12 cellular contexts compared by ENCODE assay signal in the genomic region with DNA sequence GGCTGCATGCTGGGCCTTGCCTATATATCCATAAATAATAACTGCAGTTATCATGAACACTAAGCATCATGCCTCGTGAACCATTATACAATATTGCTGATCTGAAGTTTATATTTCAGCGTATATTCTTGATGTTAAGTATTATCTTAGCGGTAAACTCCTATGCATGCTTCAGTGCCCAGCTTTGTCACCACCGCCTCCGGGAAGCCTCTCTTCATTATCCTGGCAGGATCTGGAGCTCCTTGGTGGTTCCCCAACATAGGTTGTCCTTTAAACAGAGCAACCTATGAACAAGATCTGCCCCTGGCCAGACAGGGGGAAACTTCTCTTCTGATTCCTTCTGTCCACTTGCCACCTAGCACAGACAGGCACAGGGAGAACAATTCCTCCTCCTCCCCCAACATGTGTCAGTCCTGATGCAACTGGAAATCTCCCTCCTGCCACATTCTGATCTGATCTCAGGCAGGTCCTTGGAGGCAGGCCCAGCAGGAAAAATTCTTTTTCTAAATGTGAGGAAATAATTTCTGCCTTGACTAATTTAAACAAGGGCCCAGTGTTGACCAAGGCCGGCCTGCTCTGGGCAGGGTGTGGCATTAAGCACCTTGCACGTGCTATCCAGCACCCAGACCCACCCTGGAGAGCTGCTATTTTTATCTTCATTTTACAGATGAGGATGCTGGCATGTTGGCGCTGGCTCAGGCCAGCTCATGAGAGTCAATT. TPM values are rescaled to one million over a fixed set of nuclear protein-coding genes. Genes with fewer than 3 reads are reported as not detected.
DNase-seq lines count a peak whose midpoint lies in the region; ATAC-seq and TF ChIP-seq lines count a peak whose summit lies in the region.
"Had no signal": no experiment of that assay in that cellular context is flagged by ENCODE, and none has a peak within 500 bp of the region (broad histone marks: within the 10 kb centered on the region; RNA-seq: fewer than 3 reads in every experiment).

No MANE protein-coding gene starts in this region.

- no peaks in the 10 kb centered on the region for H3K4me1 Mint-ChIP-seq in activated T-helper 17 cell treated with anti-CD3 and anti-CD28 coated beads, Interleukin-2, amount 50 U/mL, for 72 hours
- H3K4me1 Mint-ChIP-seq in neural progenitor cell: peaks cover 37% of the 10 kb centered on the region

- no peak for ATAC-seq in activated T-helper 17 cell treated with anti-CD3 and anti-CD28 coated beads, Interleukin-2, amount 50 U/mL, for 72 hours (replicated peaks)
- no peak for ATAC-seq in HG03045 (IDR thresholded peaks at IDR 0.05; ENCODE audit: unreplicated experiment)

- TF ChIP-seq CTCF in AG09309 (IDR thresholded peaks at IDR 0.05; ENCODE audit: control insufficient read depth, insufficient read depth, low read depth, low read length, missing control alignments): no peak
- TF ChIP-seq CTCF in fibroblast of pulmonary artery (IDR thresholded peaks at IDR 0.05; ENCODE audit: low read length, missing control alignments): no peak
- no peak for TF ChIP-seq CTCF in neural progenitor cell (IDR thresholded peaks at IDR 0.05)

- no peaks in the 10 kb centered on the region for H3F3A ChIP-seq in neural progenitor cell (ENCODE audit: low read depth)

- H3K4me1 ChIP-seq in neural progenitor cell: peaks cover 19% of the 10 kb centered on the region
- H3K4me1 ChIP-seq: SJSA1 had no signal

- no peaks in the 10 kb centered on the region for H3K36me3 Mint-ChIP-seq in activated T-helper 17 cell treated with anti-CD3 and anti-CD28 coated beads, Interleukin-2, amount 50 U/mL, for 72 hours (ENCODE audit: low read depth)
- peaks cover 2% of the 10 kb centered on the region for H3K36me3 Mint-ChIP-seq in neural progenitor cell

- no peak overlapping the region for H3K27ac ChIP-seq in neural progenitor cell
- H3K27ac ChIP-seq: SJSA1 had no signal

- H3K9me3 Mint-ChIP-seq in activated T-helper 17 cell treated with anti-CD3 and anti-CD28 coated beads, Interleukin-2, amount 50 U/mL, for 72 hours: no peaks in the 10 kb centered on the region
- no peaks in the 10 kb centered on the region for H3K9me3 Mint-ChIP-seq in neural progenitor cell

- H3K27me3 ChIP-seq in neural progenitor cell: peaks cover 5% of the 10 kb centered on the region
- H3K27me3 ChIP-seq: SJSA1 had no signal

- DNase-seq in AG09309 (ENCODE audit: low read depth): peak; percentile 11
- peak; percentile 52 for DNase-seq in fibroblast of pulmonary artery (ENCODE audit: low read depth)
- no peak for DNase-seq in neural progenitor cell (ENCODE audit: low spot score)
- DNase-seq in NCI-H1694 treated with DMSO at 0.1 percent for 48 hours (lab: John Stamatoyannopoulos, UW): no peak
- DNase-seq in OCI-M2 (lab: John Stamatoyannopoulos, UW; ENCODE audit: unreplicated experiment): no peak
- no peak for DNase-seq in NCI-H2029 (lab: John Stamatoyannopoulos, UW)
- DNase-seq: ACHN; activated effector memory CD4-positive, alpha-beta T cell treated with Interleukin-2 at 50 U/mL for 16 hours had no signal

- H3K4me2 ChIP-seq in neural progenitor cell: no peak overlapping the region

- no peaks in the 10 kb centered on the region for H3K36me3 ChIP-seq in neural progenitor cell
- H3K36me3 ChIP-seq: SJSA1 had no signal

- H3K79me2 ChIP-seq in neural progenitor cell (ENCODE audit: low read depth): no peaks in the 10 kb centered on the region

- no peak overlapping the region for H3K4me3 ChIP-seq in AG09309 (ENCODE audit: control insufficient read depth, low read depth, low read length)
- no peak overlapping the region for H3K4me3 ChIP-seq in fibroblast of pulmonary artery (replicated peaks; ENCODE audit: low read depth, low read length)
- no peak overlapping the region for H3K4me3 ChIP-seq in neural progenitor cell
- H3K4me3 ChIP-seq: SJSA1 had no signal

- peak overlapping the region; percentile 56 for H3K27ac Mint-ChIP-seq in activated T-helper 17 cell treated with anti-CD3 and anti-CD28 coated beads, Interleukin-2, amount 50 U/mL, for 72 hours
- H3K27ac Mint-ChIP-seq in neural progenitor cell: peak overlapping the region; percentile 35

- no peaks in the 10 kb centered on the region for H3K27me3 Mint-ChIP-seq in activated T-helper 17 cell treated with anti-CD3 and anti-CD28 coated beads, Interleukin-2, amount 50 U/mL, for 72 hours
- peaks cover 10% of the 10 kb centered on the region for H3K27me3 Mint-ChIP-seq in neural progenitor cell (ENCODE audit: insufficient read depth, low read depth)

- no peaks in the 10 kb centered on the region for H3K9me3 ChIP-seq in neural progenitor cell (ENCODE audit: low read depth)
- H3K9me3 ChIP-seq: SJSA1 had no signal

- H3K4me3 Mint-ChIP-seq in activated T-helper 17 cell treated with anti-CD3 and anti-CD28 coated beads, Interleukin-2, amount 50 U/mL, for 72 hours: no peak overlapping the region
- H3K4me3 Mint-ChIP-seq in neural progenitor cell: no peak overlapping the region

- no peaks in the 10 kb centered on the region for H4K20me1 ChIP-seq in neural progenitor cell (ENCODE audit: low read depth)

- H3K9ac ChIP-seq in neural progenitor cell: no peak overlapping the region

- H2AFZ ChIP-seq in neural progenitor cell (replicated peaks): no peak overlapping the region

RNA-seq across cellular contexts. Expression of gene SPNS2, which starts 22.4 kb away (rescaled TPM):
- under 1 TPM in 1 of 2 donors, not detected in 1; 0.45 TPM for total RNA-seq in activated T-helper 17 cell treated with anti-CD3 and anti-CD28 coated beads, Interleukin-2, amount 50 U/mL, for 72 hours
- 0.34 and 1.7 TPM in 2 replicates for total RNA-seq in neural progenitor cell (ENCODE audit: low replicate concordance)

RNA-seq across cellular contexts. Expression of gene MYBBP1A, which starts 34.1 kb away (rescaled TPM):
- total RNA-seq in activated T-helper 17 cell treated with anti-CD3 and anti-CD28 coated beads, Interleukin-2, amount 50 U/mL, for 72 hours: 10 to 100 TPM; 47.5 to 95.4 TPM
- 17.4 and 44.6 TPM in 2 replicates for total RNA-seq in neural progenitor cell (ENCODE audit: low replicate concordance)

RNA-seq across cellular contexts. Expression of gene GGT6, which starts 39.3 kb away (rescaled TPM):
- not detected for total RNA-seq in activated T-helper 17 cell treated with anti-CD3 and anti-CD28 coated beads, Interleukin-2, amount 50 U/mL, for 72 hours
- total RNA-seq in neural progenitor cell (ENCODE audit: low replicate concordance): not detected in 2 replicates
- total RNA-seq: LHCN-M2, SJSA1 had no signal

Comparison
In these comparisons a context has a peak if more than half of its experiments do, and no peak if none do; other contexts are left out.
1. DNase-seq: peak in AG09309 (single experiment) and fibroblast of pulmonary artery (single experiment); none in neural progenitor cell (single experiment), NCI-H1694 treated with DMSO at 0.1 percent for 48 hours (single experiment), OCI-M2 (single experiment) and NCI-H2029 (single experiment).